ENCODE assay signal across 23 cellular contexts in the genomic region with DNA sequence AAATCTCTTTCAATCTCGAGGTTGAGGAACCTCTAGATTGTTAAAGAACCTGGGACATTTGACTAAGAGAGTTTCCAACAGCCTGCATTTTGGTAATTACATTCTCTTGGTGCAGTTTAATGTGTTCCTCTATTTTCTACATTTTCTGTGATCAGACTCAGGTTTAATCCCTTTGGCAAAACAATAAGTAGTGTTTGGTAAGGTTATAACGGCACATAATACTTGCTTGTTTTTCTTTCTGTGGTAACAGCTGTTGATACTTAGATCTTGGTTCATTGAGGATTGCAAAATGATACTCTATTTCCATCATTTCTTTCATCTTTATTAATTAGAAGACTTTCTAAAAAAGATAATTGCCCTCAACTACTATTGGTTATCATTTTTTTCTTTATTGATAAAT.
"Had no signal": no experiment of that assay in that cellular context is flagged by ENCODE, and none has a peak within 500 bp of the region (broad histone marks: within the 10 kb centered on the region; RNA-seq: fewer than 3 reads in every experiment).

No MANE protein-coding gene starts in this region.

- H3K4me1 ChIP-seq: ascending aorta, breast epithelium, upper lobe of right lung had no signal

- H3K27ac ChIP-seq: ascending aorta, breast epithelium, lower lobe of right lung, upper lobe of right lung had no signal

- ATAC-seq: activated CD8-positive, alpha-beta T cell treated with anti-CD3 and anti-CD28 coated beads for 36 hours; activated naive CD8-positive, alpha-beta T cell treated with anti-CD3 and anti-CD28 coated beads, Interleukin-2, amount 50 U/mL, for 24 hours; esophagus mucosa; left colon; lower lobe of right lung; natural killer cell treated with Interleukin-12 subunit alpha and Interleukin-12 subunit beta and Interleukin-15 and Interleukin-18, amount 100 ng/mL, for 72 hours; upper lobe of right lung had no signal

- H3K27me3 ChIP-seq: ascending aorta, breast epithelium, upper lobe of right lung had no signal

- H3K9me3 ChIP-seq: ascending aorta, breast epithelium, lower lobe of right lung, upper lobe of right lung had no signal

- DNase-seq: activated B cell treated with CpG ODN at 0.5 μM for 24 hours; activated CD4-positive, alpha-beta T cell treated with anti-CD3 and anti-CD28 coated beads for 4 hours; activated CD8-positive, alpha-beta T cell treated with anti-CD3 and anti-CD28 coated beads for 36 hours; activated naive CD4-positive, alpha-beta T cell treated with anti-CD3 and anti-CD28 coated beads, Interleukin-2, amount 10 ng/mL, durations not matched to agents 7 days and 5 days; activated naive CD8-positive, alpha-beta T cell treated with anti-CD3 and anti-CD28 coated beads, Interleukin-2, amount 50 U/mL, for 24 hours; activated T-cell treated with anti-CD3 and anti-CD28 coated beads, Interleukin-2, amount 50 U/mL, for 1 hour; cerebellar nuclear complex; effector CD4-positive, alpha-beta T cell; glutamatergic neuron; hippocampal formation; islet precursor cell; left colon; lower lobe of right lung; posterior cingulate gyrus; stimulated activated CD4-positive, alpha-beta T cell treated with anti-CD3 and anti-CD28 coated beads, Interleukin-12 subunit alpha, Interleukin-12 subunit beta, amount 100 ng/mL, for 4 hours; stimulated activated CD4-positive, alpha-beta T cell treated with anti-CD3 and anti-CD28 coated beads, Interleukin-1b, Interleukin-23, amount 100 ng/mL, for 48 hours; stimulated activated CD8-positive, alpha-beta memory T cell treated with anti-CD3 and anti-CD28 coated beads, Interleukin-4, amount 100 ng/mL, for 48 hours; stimulated activated naive CD4-positive, alpha-beta T cell; upper lobe of right lung had no signal

- H3K36me3 ChIP-seq: breast epithelium, upper lobe of right lung had no signal

- H3K4me3 ChIP-seq: ascending aorta, breast epithelium, lower lobe of right lung, upper lobe of right lung had no signal
